ENCODE assay signal across 11 cellular contexts in genomic region chr2:168210216-168210897, GRCh38. TPM values are rescaled to one million over a fixed set of nuclear protein-coding genes. Genes with fewer than 3 reads are reported as not detected.
A peak's percentile ranks its signal among the peaks of the same experiment; 100 is the strongest.
DNase-seq lines count a peak whose midpoint lies in the region; ATAC-seq and TF ChIP-seq lines count a peak whose summit lies in the region.
"Had no signal": no experiment of that assay in that cellular context is flagged by ENCODE, and none has a peak within 500 bp of the region (broad histone marks: within the 10 kb centered on the region; RNA-seq: fewer than 3 reads in every experiment).

No MANE protein-coding gene starts in this region.

- H3K27me3 ChIP-seq in hepatocyte, result no peaks in the 10 kb centered on the region

- no peak for ATAC-seq in stimulated activated naive CD8-positive, alpha-beta T cell treated with anti-CD3 and anti-CD28 coated beads, Interleukin-15, amount 100 ng/mL, for 72 hours
- no peak for ATAC-seq in left cardiac atrium

- no peaks in the 10 kb centered on the region for H3K36me3 ChIP-seq in hepatocyte (replicated peaks; ENCODE audit: insufficient read depth, low read depth)

- CTCF ChIA-PET in activated CD4-positive, alpha-beta memory T cell treated with anti-CD3 and anti-CD28 coated beads for 36 hours (lab: Charles Lee), result interaction anchor here (1.7 to 2.7 kb wide), 3 partner anchors 15 to 280 kb away, joined by 4 to 24 read pairs (median 5); no protein-coding TSS in a partner anchor

- H3K9me3 Mint-ChIP-seq in stimulated activated naive CD8-positive, alpha-beta T cell treated with anti-CD3 and anti-CD28 coated beads, Interleukin-15, Interleukin-2, amounts not matched to agents 100 ng/mL and 50 ng/mL, for 24 hours, result no peaks in the 10 kb centered on the region
- peaks cover 0 to 10% of the 10 kb centered on the region in 2 donors for H3K9me3 Mint-ChIP-seq in stimulated activated naive CD8-positive, alpha-beta T cell treated with anti-CD3 and anti-CD28 coated beads, Interleukin-15, amount 100 ng/mL, for 72 hours
- no peaks in the 10 kb centered on the region for H3K9me3 Mint-ChIP-seq in activated CD4-positive, alpha-beta memory T cell treated with anti-CD3 and anti-CD28 coated beads for 36 hours
- H3K9me3 Mint-ChIP-seq: H9 had no signal

- POLR2A ChIA-PET in activated CD4-positive, alpha-beta memory T cell treated with anti-CD3 and anti-CD28 coated beads for 36 hours (lab: Charles Lee), result interaction anchor here (1.3 to 3.2 kb wide), 6 partner anchors 9 to 280 kb away, joined by 4 to 29 read pairs (median 8); no protein-coding TSS in a partner anchor

- peaks cover 75% of the 10 kb centered on the region for H3K4me1 Mint-ChIP-seq in stimulated activated naive CD8-positive, alpha-beta T cell treated with anti-CD3 and anti-CD28 coated beads, Interleukin-15, Interleukin-2, amounts not matched to agents 100 ng/mL and 50 ng/mL, for 24 hours (ENCODE audit: low read depth)
- peaks cover 56% of the 10 kb centered on the region for H3K4me1 Mint-ChIP-seq in stimulated activated naive CD8-positive, alpha-beta T cell treated with anti-CD3 and anti-CD28 coated beads, Interleukin-15, amount 100 ng/mL, for 72 hours
- H3K4me1 Mint-ChIP-seq in activated CD4-positive, alpha-beta memory T cell treated with anti-CD3 and anti-CD28 coated beads for 36 hours (ENCODE audit: low read depth), result peaks cover 76% of the 10 kb centered on the region

- H3K9me2 ChIP-seq in hepatocyte (replicated peaks; ENCODE audit: insufficient read depth), result no peaks in the 10 kb centered on the region

- H3K4me3 ChIP-seq in hepatocyte, result no peak overlapping the region

- peaks cover 15% of the 10 kb centered on the region for H3K4me1 ChIP-seq in hepatocyte (ENCODE audit: insufficient read depth)

- peaks cover 22% of the 10 kb centered on the region for H3K36me3 Mint-ChIP-seq in stimulated activated naive CD8-positive, alpha-beta T cell treated with anti-CD3 and anti-CD28 coated beads, Interleukin-15, Interleukin-2, amounts not matched to agents 100 ng/mL and 50 ng/mL, for 24 hours (ENCODE audit: low read depth)
- H3K36me3 Mint-ChIP-seq in activated CD4-positive, alpha-beta memory T cell treated with anti-CD3 and anti-CD28 coated beads for 36 hours, result peaks cover 4% of the 10 kb centered on the region

- H3K79me2 ChIP-seq in hepatocyte, result peaks cover 78% of the 10 kb centered on the region

- no peak for DNase-seq in stimulated activated naive CD8-positive, alpha-beta T cell treated with anti-CD3 and anti-CD28 coated beads, Interleukin-15, amount 100 ng/mL, for 72 hours
- peak; percentile 55 for DNase-seq in activated CD4-positive, alpha-beta memory T cell treated with anti-CD3 and anti-CD28 coated beads for 36 hours
- no peak for DNase-seq in hepatocyte (ENCODE audit: low spot score)
- DNase-seq in NCI-H2171 (lab: John Stamatoyannopoulos, UW), result no peak
- no peak for DNase-seq in NCI-H1930 (lab: John Stamatoyannopoulos, UW)
- DNase-seq in islet precursor cell, result no peak
- DNase-seq in left cardiac atrium, result no peak
- DNase-seq: activated effector memory CD4-positive, alpha-beta T cell treated with anti-CD3 and anti-CD28 coated beads, Interleukin-2, amount 50 U/mL, for 16 hours; H9; left ventricle myocardium superior had no signal

- TF ChIP-seq CTCF in hepatocyte (IDR thresholded peaks at IDR 0.05; ENCODE audit: poor library complexity), result no peak

- H2AFZ ChIP-seq in hepatocyte, result no peak overlapping the region

- peak overlapping the region; percentile 59 for H3K4me3 Mint-ChIP-seq in stimulated activated naive CD8-positive, alpha-beta T cell treated with anti-CD3 and anti-CD28 coated beads, Interleukin-15, Interleukin-2, amounts not matched to agents 100 ng/mL and 50 ng/mL, for 24 hours
- peak overlapping the region in 1 of 2 donors; percentile 56 for H3K4me3 Mint-ChIP-seq in stimulated activated naive CD8-positive, alpha-beta T cell treated with anti-CD3 and anti-CD28 coated beads, Interleukin-15, amount 100 ng/mL, for 72 hours
- H3K4me3 Mint-ChIP-seq in activated CD4-positive, alpha-beta memory T cell treated with anti-CD3 and anti-CD28 coated beads for 36 hours, result peak overlapping the region; percentile 54
- H3K4me3 Mint-ChIP-seq: H9 had no signal

- peak overlapping the region; percentile 82 for H3K27ac Mint-ChIP-seq in stimulated activated naive CD8-positive, alpha-beta T cell treated with anti-CD3 and anti-CD28 coated beads, Interleukin-15, Interleukin-2, amounts not matched to agents 100 ng/mL and 50 ng/mL, for 24 hours
- peak overlapping the region in 1 of 2 donors; percentile 82 for H3K27ac Mint-ChIP-seq in stimulated activated naive CD8-positive, alpha-beta T cell treated with anti-CD3 and anti-CD28 coated beads, Interleukin-15, amount 100 ng/mL, for 72 hours
- peak overlapping the region; percentile 98 for H3K27ac Mint-ChIP-seq in activated CD4-positive, alpha-beta memory T cell treated with anti-CD3 and anti-CD28 coated beads for 36 hours
- H3K27ac Mint-ChIP-seq: H9 had no signal

- H4K20me1 ChIP-seq in hepatocyte (ENCODE audit: insufficient read depth, poor library complexity, severe bottlenecking), result no peaks in the 10 kb centered on the region

- intact Hi-C loops in activated CD4-positive, alpha-beta memory T cell treated with anti-CD3 and anti-CD28 coated beads for 36 hours (cut with micrococcal nuclease), result loop anchor here (2.0 to 5.0 kb wide), 4 partner anchors 36 to 348 kb away; no protein-coding TSS in a partner anchor
- intact Hi-C loops in left cardiac atrium (cut with DNase I), result no loop called here

- no peaks in the 10 kb centered on the region for H3K27me3 Mint-ChIP-seq in stimulated activated naive CD8-positive, alpha-beta T cell treated with anti-CD3 and anti-CD28 coated beads, Interleukin-15, Interleukin-2, amounts not matched to agents 100 ng/mL and 50 ng/mL, for 24 hours
- H3K27me3 Mint-ChIP-seq in stimulated activated naive CD8-positive, alpha-beta T cell treated with anti-CD3 and anti-CD28 coated beads, Interleukin-15, amount 100 ng/mL, for 72 hours, result no peaks in the 10 kb centered on the region
- no peaks in the 10 kb centered on the region for H3K27me3 Mint-ChIP-seq in activated CD4-positive, alpha-beta memory T cell treated with anti-CD3 and anti-CD28 coated beads for 36 hours

- H3K4me2 ChIP-seq in hepatocyte, result peak overlapping the region; percentile 35

- WGBS in hepatocyte (ENCODE audit: low lambda C conversion rate, missing lambda C conversion rate), result 94% methylated on average over 9 of the region's 9 CpGs

- H3K9me3 ChIP-seq in hepatocyte (ENCODE audit: low read depth), result no peaks in the 10 kb centered on the region

- H3K27ac ChIP-seq in hepatocyte, result peak overlapping the region; percentile 72

RNA-seq across cellular contexts. Expression of gene STK39, which starts 37.0 kb away (rescaled TPM):
- 10 to 100 TPM; 53.8 to 55.4 TPM for total RNA-seq in activated CD4-positive, alpha-beta memory T cell treated with anti-CD3 and anti-CD28 coated beads for 36 hours
- total RNA-seq in hepatocyte (35.4 and 39.4 TPM in 2 replicates), left cardiac atrium (10 to 100 TPM; 12.3 to 14.1 TPM)
- polyA plus RNA-seq in hepatocyte, result 26.5 and 26.9 TPM in 2 replicates
